In the genomic region with DNA sequence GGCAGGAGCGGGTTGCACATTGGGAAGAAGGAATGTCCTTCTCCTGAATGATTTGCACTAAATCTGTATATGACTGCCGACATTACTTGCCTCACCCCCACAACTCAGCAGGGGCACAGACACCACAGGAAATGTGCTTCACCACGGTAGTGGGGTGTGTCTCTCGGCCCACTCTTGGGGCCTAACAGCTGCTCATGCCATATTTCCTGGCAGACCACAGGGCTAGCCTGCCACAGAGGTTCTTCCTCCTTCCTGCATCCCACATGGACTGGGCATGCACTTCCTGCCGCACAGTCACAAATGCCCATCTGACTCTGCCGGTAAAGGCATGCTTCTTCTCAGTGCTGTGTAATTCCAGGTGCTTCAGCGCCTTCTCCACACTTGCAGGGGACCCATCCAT, we compare ENCODE assay signal across 1 cellular context.
TF ChIP-seq lines count a peak whose summit lies in the region.

No MANE protein-coding gene starts in this region.

TF ChIP-seq in H1, 55 proteins besides CTCF, POLR2A, EP300 and RAD21 (continued from another document):
- TF ChIP-seq SIN3A (conservative IDR thresholded peaks at IDR 0.05 in 1 of 2, IDR thresholded peaks at IDR 0.05 in 1 of 2; ENCODE audit: low read depth in 1 of 2, low read length in 2 of 2): no peak
- no peak for TF ChIP-seq RNF2 (IDR thresholded peaks at IDR 0.05; ENCODE audit: borderline replicate concordance, low read depth, low read length, missing control alignments, poor library complexity, severe bottlenecking)
- TF ChIP-seq POLR2AphosphoS5 (IDR thresholded peaks at IDR 0.05; ENCODE audit: low read depth, low read length): no peak
- no peak for TF ChIP-seq BRCA1 (IDR thresholded peaks at IDR 0.05; ENCODE audit: low read depth, low read length)
- TF ChIP-seq TAF1 (IDR thresholded peaks at IDR 0.05; ENCODE audit: low read depth, low read length): no peak
- TF ChIP-seq BCL11A (IDR thresholded peaks at IDR 0.05; ENCODE audit: low read depth in 2 of 2, low read length in 2 of 2): no peak
- no peak for TF ChIP-seq SIRT6 (IDR thresholded peaks at IDR 0.05; ENCODE audit: low read length)
- no peak for TF ChIP-seq GTF2F1 (IDR thresholded peaks at IDR 0.05; ENCODE audit: borderline replicate concordance, low read depth, low read length)
- no peak for TF ChIP-seq PHF8 (conservative IDR thresholded peaks at IDR 0.05; ENCODE audit: low read depth, low read length)
- TF ChIP-seq SIX5 (IDR thresholded peaks at IDR 0.05; ENCODE audit: low read depth, low read length): no peak
- TF ChIP-seq, protein P1, sequence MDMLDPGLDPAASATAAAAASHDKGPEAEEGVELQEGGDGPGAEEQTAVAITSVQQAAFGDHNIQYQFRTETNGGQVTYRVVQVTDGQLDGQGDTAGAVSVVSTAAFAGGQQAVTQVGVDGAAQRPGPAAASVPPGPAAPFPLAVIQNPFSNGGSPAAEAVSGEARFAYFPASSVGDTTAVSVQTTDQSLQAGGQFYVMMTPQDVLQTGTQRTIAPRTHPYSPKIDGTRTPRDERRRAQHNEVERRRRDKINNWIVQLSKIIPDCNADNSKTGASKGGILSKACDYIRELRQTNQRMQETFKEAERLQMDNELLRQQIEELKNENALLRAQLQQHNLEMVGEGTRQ (IDR thresholded peaks at IDR 0.05; ENCODE audit: low read length): no peak
- TF ChIP-seq, protein P2, sequence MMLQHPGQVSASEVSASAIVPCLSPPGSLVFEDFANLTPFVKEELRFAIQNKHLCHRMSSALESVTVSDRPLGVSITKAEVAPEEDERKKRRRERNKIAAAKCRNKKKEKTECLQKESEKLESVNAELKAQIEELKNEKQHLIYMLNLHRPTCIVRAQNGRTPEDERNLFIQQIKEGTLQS (IDR thresholded peaks at IDR 0.05; ENCODE audit: insufficient read depth, low read depth, low read length): no peak
